8 cellular contexts compared by ENCODE assay signal in the genomic region with DNA sequence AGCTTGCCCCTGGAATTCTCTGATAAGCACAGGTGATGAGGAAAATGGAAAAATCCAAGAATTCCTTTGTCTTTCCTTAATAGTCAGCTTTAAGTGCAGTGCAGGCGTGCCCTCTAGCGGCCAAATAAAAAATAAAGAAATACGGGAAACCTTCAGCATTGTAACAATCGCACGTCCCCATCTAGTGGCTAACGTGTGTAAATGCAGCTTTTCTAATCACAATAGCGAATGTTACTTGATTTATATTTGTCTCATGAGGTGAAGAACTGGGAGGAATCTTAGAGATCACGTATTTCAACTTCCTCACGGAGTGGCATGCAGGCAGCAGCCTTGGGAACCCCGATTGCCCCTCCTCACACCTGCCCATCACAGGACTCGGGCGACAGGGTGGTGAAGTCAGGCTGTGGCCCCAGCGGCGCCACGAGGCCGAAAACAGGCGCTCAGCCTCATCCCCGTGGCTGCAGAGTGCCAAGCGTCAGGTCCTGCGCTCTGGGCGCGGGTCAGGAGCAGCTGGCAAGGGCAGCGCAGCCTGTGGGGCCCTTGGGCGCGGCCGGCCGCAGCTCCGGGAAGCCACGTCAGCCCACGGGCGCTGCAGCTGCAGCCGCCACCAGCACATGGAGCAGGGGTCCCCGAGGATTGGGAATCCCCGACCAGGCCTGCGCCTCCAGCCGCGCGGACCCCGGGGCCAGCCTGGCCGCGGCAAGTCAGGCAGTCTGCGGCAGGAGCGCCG. TPM values are rescaled to one million over a fixed set of nuclear protein-coding genes. Genes with fewer than 3 reads are reported as not detected.
DNase-seq lines count a peak whose midpoint lies in the region; ATAC-seq, FAIRE-seq and TF ChIP-seq lines count a peak whose summit lies in the region.
"Not testable (repeated sequence)": the region's sequence is repeated elsewhere in the genome, so short reads cannot be mapped to it uniquely, and the experiment has no call there.

No MANE protein-coding gene starts in this region.

- not testable (repeated sequence) for H3K9me3 ChIP-seq in adipocyte (ENCODE audit: control insufficient read depth, low read length)

- peak; percentile 53 for TF ChIP-seq CTCF in foreskin fibroblast (IDR thresholded peaks at IDR 0.05; ENCODE audit: low read depth, low read length)

- DNase-seq in Ammon's horn (ENCODE audit: low spot score) (peak; percentile 35), T-helper 2 cell (peak; percentile 9 to 60 (median 26)), adipocyte (ENCODE audit: low read depth) (peak; percentile 52), foreskin fibroblast (peak; percentile 24 to 60), mucosa of gallbladder (ENCODE audit: low spot score) (peak; percentile 81)
- not testable (repeated sequence) for DNase-seq in GM19239 (ENCODE audit: insufficient read length, low spot score)
- peak; percentile 24 for DNase-seq in stimulated activated CD4-positive, alpha-beta T cell treated with anti-CD3 and anti-CD28 coated beads, Interleukin-4, amount 100 ng/mL, for 1 hour

- not testable (repeated sequence) for H3K4me1 ChIP-seq in adipocyte (ENCODE audit: control insufficient read depth, insufficient read depth, low read length)

- ATAC-seq in HG03565 (IDR thresholded peaks at IDR 0.05; ENCODE audit: unreplicated experiment), result peak; percentile 38

- not testable (repeated sequence) for H3K27me3 ChIP-seq in adipocyte (replicated peaks; ENCODE audit: control insufficient read depth, insufficient read depth, low read length)

- peak; percentile 87 for FAIRE-seq in GM19239 (lab: Jason Lieb, UNC)

- H3K36me3 ChIP-seq in adipocyte (ENCODE audit: control insufficient read depth, insufficient read depth, low read length, severe bottlenecking), result not testable (repeated sequence)

- H3K4me3 ChIP-seq in adipocyte (ENCODE audit: low read length) (peak overlapping the region; percentile 86), foreskin fibroblast (ENCODE audit: low read depth in 1 of 2, low read length in 2 of 2) (peak overlapping the region; percentile 62 to 74)

- H3K9ac ChIP-seq in adipocyte (ENCODE audit: low read length), result peak overlapping the region; percentile 92

RNA-seq across cellular contexts. Expression of gene ANKRD36, which starts 0.5 kb away (rescaled TPM):
- 14.6 TPM for total RNA-seq in mucosa of gallbladder

RNA-seq across cellular contexts. Expression of gene FAHD2B, which starts 17.8 kb away (rescaled TPM):
- total RNA-seq in mucosa of gallbladder, result 12.7 TPM
